ENCODE assay signal across 14 cellular contexts in genomic region chr10:48589266-48589665, GRCh38. TPM values are rescaled to one million over a fixed set of nuclear protein-coding genes. Genes with fewer than 3 reads are reported as not detected.
DNase-seq lines count a peak whose midpoint lies in the region; ATAC-seq and TF ChIP-seq lines count a peak whose summit lies in the region.
"Had no signal": no experiment of that assay in that cellular context is flagged by ENCODE, and none has a peak within 500 bp of the region (broad histone marks: within the 10 kb centered on the region; RNA-seq: fewer than 3 reads in every experiment).

No MANE protein-coding gene starts in this region.

- H3K4me1 ChIP-seq in testis = no peaks in the 10 kb centered on the region
- H3K4me1 ChIP-seq: adrenal gland had no signal

- H3K27ac Mint-ChIP-seq in stimulated activated naive B cell treated with anti-CD40 and anti-IgM and Interleukin-4, amounts not matched to agents 10 μg/mL and 1 μg/mL and 100 μg/mL, for 72 hours = no peak overlapping the region
- H3K27ac Mint-ChIP-seq: GM23338; stimulated activated effector memory CD8-positive, alpha-beta T cell treated with anti-CD3 and anti-CD28 coated beads, Interleukin-12 subunit alpha, Interleukin-12 subunit beta, amount 100 ng/mL, for 72 hours had no signal

- no peaks in the 10 kb centered on the region for H3K27me3 ChIP-seq in testis
- H3K27me3 ChIP-seq: adrenal gland had no signal

- H3K36me3 Mint-ChIP-seq in stimulated activated naive B cell treated with anti-CD40 and anti-IgM and Interleukin-4, amounts not matched to agents 10 μg/mL and 1 μg/mL and 100 μg/mL, for 72 hours = peaks cover 15 to 20% of the 10 kb centered on the region in 2 donors
- H3K36me3 Mint-ChIP-seq: stimulated activated effector memory CD8-positive, alpha-beta T cell treated with anti-CD3 and anti-CD28 coated beads, Interleukin-12 subunit alpha, Interleukin-12 subunit beta, amount 100 ng/mL, for 72 hours had no signal

- H3K9me3 ChIP-seq in testis = no peaks in the 10 kb centered on the region
- H3K9me3 ChIP-seq: adrenal gland had no signal

- no peak for TF ChIP-seq CTCF in astrocyte of the cerebellum (IDR thresholded peaks at IDR 0.05; ENCODE audit: low read depth, low read length, missing control alignments)
- TF ChIP-seq CTCF in testis (IDR thresholded peaks at IDR 0.05) = no peak

- in situ Hi-C loops in astrocyte of the cerebellum (cut with HindIII; ENCODE audit: low sequenced_read_pairs) = no loop called here

- H3K4me3 ChIP-seq in astrocyte of the cerebellum (ENCODE audit: low read depth, low read length) = no peak overlapping the region
- no peak overlapping the region for H3K4me3 ChIP-seq in skeletal muscle cell (ENCODE audit: low read depth, low read length)
- H3K4me3 ChIP-seq in testis = no peak overlapping the region
- H3K4me3 ChIP-seq: adrenal gland, GM23338 had no signal

- H3K36me3 ChIP-seq in testis (ENCODE audit: low read depth, missing control alignments) = no peaks in the 10 kb centered on the region
- H3K36me3 ChIP-seq: adrenal gland had no signal

- ATAC-seq in stimulated activated naive B cell treated with anti-CD40 and anti-IgM and Interleukin-4, amounts not matched to agents 10 μg/mL and 1 μg/mL and 100 μg/mL, for 72 hours (replicated peaks) = no peak
- ATAC-seq: GM23338; stimulated activated effector memory CD8-positive, alpha-beta T cell treated with anti-CD3 and anti-CD28 coated beads, Interleukin-12 subunit alpha, Interleukin-12 subunit beta, amount 100 ng/mL, for 72 hours had no signal

- 70% methylated on average over 5 of the region's 5 CpGs for WGBS in testis, 2 donors

- no peaks in the 10 kb centered on the region for H3K27me3 Mint-ChIP-seq in stimulated activated naive B cell treated with anti-CD40 and anti-IgM and Interleukin-4, amounts not matched to agents 10 μg/mL and 1 μg/mL and 100 μg/mL, for 72 hours

- H3K4me3 Mint-ChIP-seq in stimulated activated naive B cell treated with anti-CD40 and anti-IgM and Interleukin-4, amounts not matched to agents 10 μg/mL and 1 μg/mL and 100 μg/mL, for 72 hours = no peak overlapping the region
- H3K4me3 Mint-ChIP-seq: GM23338; stimulated activated effector memory CD8-positive, alpha-beta T cell treated with anti-CD3 and anti-CD28 coated beads, Interleukin-12 subunit alpha, Interleukin-12 subunit beta, amount 100 ng/mL, for 72 hours had no signal

- peaks cover 5% of the 10 kb centered on the region in 2 donors for H3K9me3 Mint-ChIP-seq in stimulated activated naive B cell treated with anti-CD40 and anti-IgM and Interleukin-4, amounts not matched to agents 10 μg/mL and 1 μg/mL and 100 μg/mL, for 72 hours

- intact Hi-C loops in testis (cut with DNase I; ENCODE audit: low total_unique reads) = no loop called here

- no peak for TF ChIP-seq POLR2A in testis (IDR thresholded peaks at IDR 0.05)

- no peak overlapping the region for H3K27ac ChIP-seq in testis
- H3K27ac ChIP-seq: adrenal gland, KMS-11 had no signal

- DNase-seq in GM04503 (ENCODE audit: low read depth) (peak; percentile 90), astrocyte of the cerebellum (ENCODE audit: low read depth) (peak; percentile 35), glomerular visceral epithelial cell (ENCODE audit: extremely low spot score) (peak; percentile 18), skeletal muscle cell (ENCODE audit: low read depth) (peak; percentile 95), testis (no peak), NCI-H226 (no peak)
- DNase-seq in stimulated activated naive B cell treated with anti-CD40 and anti-IgM and Interleukin-4, amounts not matched to agents 10 μg/mL and 1 μg/mL and 100 μg/mL, for 72 hours = no peak
- DNase-seq: adrenal gland, DMS153, glutamatergic neuron, T-helper 2 cell had no signal

- H3K4me1 Mint-ChIP-seq in stimulated activated naive B cell treated with anti-CD40 and anti-IgM and Interleukin-4, amounts not matched to agents 10 μg/mL and 1 μg/mL and 100 μg/mL, for 72 hours = peaks cover 22 to 35% of the 10 kb centered on the region in 2 donors
- H3K4me1 Mint-ChIP-seq: stimulated activated effector memory CD8-positive, alpha-beta T cell treated with anti-CD3 and anti-CD28 coated beads, Interleukin-12 subunit alpha, Interleukin-12 subunit beta, amount 100 ng/mL, for 72 hours had no signal

RNA-seq across cellular contexts. Expression of gene ARHGAP22, which starts 15.6 kb away (rescaled TPM):
- total RNA-seq in testis = 10 to 100 TPM in 1 of 2 donors, 1 to 10 TPM in 1; 6.2 to 11.9 TPM
- polyA plus RNA-seq in testis (ENCODE audit: insufficient read depth, low read depth, low replicate concordance) = 8.8 TPM

Comparison
In these comparisons a context has a peak if more than half of its experiments do, and no peak if none do; other contexts are left out.
1. DNase-seq: peak in GM04503 (single experiment), astrocyte of the cerebellum (single experiment), glomerular visceral epithelial cell (single experiment) and skeletal muscle cell (single experiment); none in stimulated activated naive B cell treated with anti-CD40 and anti-IgM and Interleukin-4, amounts not matched to agents 10 μg/mL and 1 μg/mL and 100 μg/mL, for 72 hours (single experiment), testis (single experiment) and NCI-H226 (single experiment).